Comparison of ENCODE assay signal across 10 cellular contexts in genomic region chr6:169215201-169215661, GRCh38. TPM values are rescaled to one million over a fixed set of nuclear protein-coding genes. Genes with fewer than 3 reads are reported as not detected.
DNase-seq lines count a peak whose midpoint lies in the region; ATAC-seq and TF ChIP-seq lines count a peak whose summit lies in the region.
"Had no signal": no experiment of that assay in that cellular context is flagged by ENCODE, and none has a peak within 500 bp of the region (broad histone marks: within the 10 kb centered on the region; RNA-seq: fewer than 3 reads in every experiment).

No MANE protein-coding gene starts in this region.

- peak; percentile 58 for DNase-seq in Right ventricle myocardium inferior (ENCODE audit: missing footprints)
- DNase-seq in Right ventricle myocardium superior, result no peak
- peak; percentile 88 for DNase-seq in esophagus muscularis mucosa (ENCODE audit: extremely low spot score)
- DNase-seq in natural killer cell, result no peak
- peak; percentile 84 to 88 for DNase-seq in vagina (ENCODE audit: extremely low spot score in 2 of 2)
- no peak for DNase-seq in HT-29 (ENCODE audit: low spot score)
- DNase-seq in activated naive CD4-positive, alpha-beta T cell treated with anti-CD3 and anti-CD28 coated beads for 36 hours, result no peak
- DNase-seq: activated T-cell treated with anti-CD3 and anti-CD28 coated beads, Interleukin-2, amount 50 U/mL, for 24 hours; T-helper 1 cell had no signal

- H3K27ac ChIP-seq in esophagus muscularis mucosa (replicated peaks in 1 of 4), result peak overlapping the region; percentile 85 to 94 (median 88)
- peak overlapping the region; percentile 97 for H3K27ac ChIP-seq in vagina

- H3K36me3 Mint-ChIP-seq in natural killer cell, result peaks cover 12% of the 10 kb centered on the region
- no peaks in the 10 kb centered on the region for H3K36me3 Mint-ChIP-seq in activated naive CD4-positive, alpha-beta T cell treated with anti-CD3 and anti-CD28 coated beads for 36 hours (ENCODE audit: low read depth)

- H3K27me3 ChIP-seq in esophagus muscularis mucosa (no peaks in the 10 kb centered on the region), vagina (no peaks in the 10 kb centered on the region)

- ATAC-seq in Right ventricle myocardium inferior, result peak; percentile 11
- no peak for ATAC-seq in Right ventricle myocardium superior (ENCODE audit: poor library complexity)
- ATAC-seq in natural killer cell, result no peak
- no peak for ATAC-seq in HG02623 (IDR thresholded peaks at IDR 0.05; ENCODE audit: unreplicated experiment)

- H3K4me1 Mint-ChIP-seq in natural killer cell, result peaks cover 0 to 9% of the 10 kb centered on the region in 2 donors
- H3K4me1 Mint-ChIP-seq in activated naive CD4-positive, alpha-beta T cell treated with anti-CD3 and anti-CD28 coated beads for 36 hours (ENCODE audit: low read depth), result peaks cover 8% of the 10 kb centered on the region

- H3K4me3 Mint-ChIP-seq in natural killer cell, result no peak overlapping the region
- H3K4me3 Mint-ChIP-seq in activated naive CD4-positive, alpha-beta T cell treated with anti-CD3 and anti-CD28 coated beads for 36 hours, result no peak overlapping the region
- H3K4me3 Mint-ChIP-seq: activated T-cell treated with anti-CD3 and anti-CD28 coated beads, Interleukin-2, amount 50 U/mL, for 24 hours had no signal

- WGBS in esophagus muscularis mucosa, result 37% methylated on average over 9 of the region's 11 CpGs

- H3K9me3 ChIP-seq in esophagus muscularis mucosa, result no peaks in the 10 kb centered on the region
- no peaks in the 10 kb centered on the region for H3K9me3 ChIP-seq in vagina

- TF ChIP-seq CTCF in esophagus muscularis mucosa (IDR thresholded peaks at IDR 0.05), result no peak
- no peak for TF ChIP-seq CTCF in natural killer cell (IDR thresholded peaks at IDR 0.05)
- TF ChIP-seq CTCF in vagina (IDR thresholded peaks at IDR 0.05), result no peak

- peaks cover 7 to 9% of the 10 kb centered on the region in 2 donors for H3K27me3 Mint-ChIP-seq in natural killer cell (ENCODE audit: low read depth in 2 of 2)
- no peaks in the 10 kb centered on the region for H3K27me3 Mint-ChIP-seq in activated naive CD4-positive, alpha-beta T cell treated with anti-CD3 and anti-CD28 coated beads for 36 hours (ENCODE audit: low read depth)
- H3K27me3 Mint-ChIP-seq: activated T-cell treated with anti-CD3 and anti-CD28 coated beads, Interleukin-2, amount 50 U/mL, for 24 hours had no signal

- TF ChIP-seq EP300 in esophagus muscularis mucosa (IDR thresholded peaks at IDR 0.05), result no peak

- peak overlapping the region; percentile 25 to 44 for H3K27ac Mint-ChIP-seq in natural killer cell
- no peak overlapping the region for H3K27ac Mint-ChIP-seq in activated naive CD4-positive, alpha-beta T cell treated with anti-CD3 and anti-CD28 coated beads for 36 hours
- H3K27ac Mint-ChIP-seq: activated T-cell treated with anti-CD3 and anti-CD28 coated beads, Interleukin-2, amount 50 U/mL, for 24 hours had no signal

- H3K4me3 ChIP-seq in esophagus muscularis mucosa, result peak overlapping the region; percentile 26 to 31 (median 29)
- no peak overlapping the region for H3K4me3 ChIP-seq in vagina

- TF ChIP-seq POLR2A in esophagus muscularis mucosa (IDR thresholded peaks at IDR 0.05; ENCODE audit: low read depth), result no peak
- TF ChIP-seq POLR2A in vagina (IDR thresholded peaks at IDR 0.05), result no peak

- CTCF ChIA-PET in activated naive CD4-positive, alpha-beta T cell treated with anti-CD3 and anti-CD28 coated beads for 36 hours (lab: Charles Lee), result interaction anchor here (0.6 kb wide), 1 partner anchor 27 kb away, joined by 5 read pairs; no protein-coding TSS in a partner anchor

- H3K9me3 Mint-ChIP-seq in natural killer cell, result peaks cover 7 to 14% of the 10 kb centered on the region in 2 donors
- H3K9me3 Mint-ChIP-seq in activated naive CD4-positive, alpha-beta T cell treated with anti-CD3 and anti-CD28 coated beads for 36 hours, result no peaks in the 10 kb centered on the region

- H3K36me3 ChIP-seq in esophagus muscularis mucosa (peaks cover 0 to 8% (median 0%) of the 10 kb centered on the region in 4 donors), vagina (no peaks in the 10 kb centered on the region)

- H3K4me1 ChIP-seq in esophagus muscularis mucosa, result peaks cover 15 to 39% (median 38%) of the 10 kb centered on the region in 4 donors
- H3K4me1 ChIP-seq in vagina, result peaks cover 32% of the 10 kb centered on the region

- intact Hi-C loops in Right ventricle myocardium inferior (cut with DNase I), result no loop called here
- intact Hi-C loops in Right ventricle myocardium superior (cut with DNase I), result no loop called here
- intact Hi-C loops in esophagus muscularis mucosa (cut with DNase I), result no loop called here
- intact Hi-C loops in natural killer cell (cut with micrococcal nuclease), result no loop called here
- intact Hi-C loops in vagina (cut with DNase I), result no loop called here
- intact Hi-C loops in activated naive CD4-positive, alpha-beta T cell treated with anti-CD3 and anti-CD28 coated beads for 36 hours (cut with micrococcal nuclease), result no loop called here

RNA-seq across cellular contexts. Expression of gene THBS2, which starts 38.4 kb away (rescaled TPM):
- total RNA-seq in Right ventricle myocardium inferior (10.6 TPM), Right ventricle myocardium superior (8.6 TPM), esophagus muscularis mucosa (10 to 100 TPM; 25.7 to 36.4 (median 28.8) TPM), natural killer cell (not detected), vagina (86.4 TPM)
- not detected in 2 replicates for total RNA-seq in HT-29 (2014; rRNA removed; shearing (Covaris generic))
- not detected for total RNA-seq in activated naive CD4-positive, alpha-beta T cell treated with anti-CD3 and anti-CD28 coated beads for 36 hours

Comparison
In these comparisons a context has a peak if more than half of its experiments do, and no peak if none do; other contexts are left out.
1. DNase-seq: peak in Right ventricle myocardium inferior (single experiment), esophagus muscularis mucosa (single experiment) and vagina (2 of 2); none in Right ventricle myocardium superior (single experiment), natural killer cell (single experiment), HT-29 (single experiment) and activated naive CD4-positive, alpha-beta T cell treated with anti-CD3 and anti-CD28 coated beads for 36 hours (single experiment).
2. H3K4me3 ChIP-seq: peak in esophagus muscularis mucosa (4 of 4); none in vagina (0 of 2).